ENCODE assay signal across 9 cellular contexts in genomic region chr1:221777434-221778072, GRCh38. TPM values are rescaled to one million over a fixed set of nuclear protein-coding genes. Genes with fewer than 3 reads are reported as not detected.
DNase-seq lines count a peak whose midpoint lies in the region; ATAC-seq and TF ChIP-seq lines count a peak whose summit lies in the region.
"Had no signal": no experiment of that assay in that cellular context is flagged by ENCODE, and none has a peak within 500 bp of the region (broad histone marks: within the 10 kb centered on the region; RNA-seq: fewer than 3 reads in every experiment).

No MANE protein-coding gene starts in this region.

- no peaks in the 10 kb centered on the region for H3K27me3 ChIP-seq in tibial nerve

- TF ChIP-seq CTCF in tibial nerve (IDR thresholded peaks at IDR 0.05), result no peak

- H3K4me3 ChIP-seq in tibial nerve, result no peak overlapping the region
- H3K4me3 ChIP-seq: lung had no signal

- no peak overlapping the region for H3K27ac ChIP-seq in tibial nerve

- H3K36me3 ChIP-seq in tibial nerve, result no peaks in the 10 kb centered on the region

- TF ChIP-seq POLR2A in tibial nerve (IDR thresholded peaks at IDR 0.05), result no peak

- no peaks in the 10 kb centered on the region for H3K9me3 ChIP-seq in tibial nerve

- peaks cover 0 to 5% (median 0%) of the 10 kb centered on the region in 4 donors for H3K4me1 ChIP-seq in tibial nerve

- no peak for TF ChIP-seq EP300 in tibial nerve (IDR thresholded peaks at IDR 0.05)

- peak; percentile 62 for ATAC-seq in HG03159 (IDR thresholded peaks at IDR 0.05; ENCODE audit: unreplicated experiment)

- DNase-seq in activated gamma-delta T cell treated with Interleukin-2 at 50 U/mL for 16 hours (peak; percentile 43), activated gamma-delta T cell (lab: John Stamatoyannopoulos, UW) (no peak), tibial nerve (ENCODE audit: low spot score in 2 of 2) (no peak), DMS 273 treated with DMSO at 0.1 percent for 48 hours (lab: John Stamatoyannopoulos, UW) (no peak), DMS79 treated with DMSO at 0.1 percent for 48 hours (lab: John Stamatoyannopoulos, UW) (no peak)
- peak; percentile 36 to 57 for DNase-seq in activated CD4-positive, alpha-beta T cell treated with anti-CD3 and anti-CD28 coated beads, Interleukin-2, amount 50 U/mL, for 48 hours
- peak; percentile 48 for DNase-seq in stimulated activated naive CD4-positive, alpha-beta T cell treated with Interleukin-2 at 50 U/mL for 16 hours (lab: John Stamatoyannopoulos, UW)

- 85 to 87% methylated on average over 8 of the region's 8 CpGs for WGBS in tibial nerve, 2 donors

RNA-seq across cellular contexts. Expression of gene DUSP10, which starts 35.7 kb away (rescaled TPM):
- 1 to 10 TPM; 3.8 to 7.3 (median 4.4) TPM for total RNA-seq in tibial nerve

Comparison
In these comparisons a context has a peak if more than half of its experiments do, and no peak if none do; other contexts are left out.
1. DNase-seq: peak in activated gamma-delta T cell treated with Interleukin-2 at 50 U/mL for 16 hours (single experiment), activated CD4-positive, alpha-beta T cell treated with anti-CD3 and anti-CD28 coated beads, Interleukin-2, amount 50 U/mL, for 48 hours (2 of 2) and stimulated activated naive CD4-positive, alpha-beta T cell treated with Interleukin-2 at 50 U/mL for 16 hours (single experiment); none in activated gamma-delta T cell (single experiment), tibial nerve (0 of 2), DMS 273 treated with DMSO at 0.1 percent for 48 hours (single experiment) and DMS79 treated with DMSO at 0.1 percent for 48 hours (single experiment).